Comparison of ENCODE assay signal across 13 cellular contexts in the genomic region with DNA sequence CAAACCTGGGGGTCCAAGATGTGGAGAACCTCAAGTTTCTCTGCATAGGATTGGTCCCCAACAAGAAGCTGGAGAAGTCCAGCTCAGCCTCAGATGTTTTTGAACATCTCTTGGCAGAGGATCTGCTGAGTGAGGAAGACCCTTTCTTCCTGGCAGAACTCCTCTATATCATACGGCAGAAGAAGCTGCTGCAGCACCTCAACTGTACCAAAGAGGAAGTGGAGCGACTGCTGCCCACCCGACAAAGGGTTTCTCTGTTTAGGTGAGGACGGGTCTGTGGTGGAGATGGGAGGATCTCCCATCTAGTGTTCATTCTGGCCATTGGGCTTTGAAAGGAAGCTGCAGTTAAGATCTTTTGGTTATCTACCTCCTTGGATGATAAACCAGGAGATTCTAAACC. TPM values are rescaled to one million over a fixed set of nuclear protein-coding genes. Genes with fewer than 3 reads are reported as not detected.
DNase-seq lines count a peak whose midpoint lies in the region; ATAC-seq, FAIRE-seq and TF ChIP-seq lines count a peak whose summit lies in the region.
"Had no signal": no experiment of that assay in that cellular context is flagged by ENCODE, and none has a peak within 500 bp of the region (broad histone marks: within the 10 kb centered on the region; RNA-seq: fewer than 3 reads in every experiment).

No MANE protein-coding gene starts in this region.

- FAIRE-seq in GM12892 (lab: Jason Lieb, UNC): no peak

- H3K27me3 Mint-ChIP-seq in CD4-positive, alpha-beta T cell: no peaks in the 10 kb centered on the region
- H3K27me3 Mint-ChIP-seq in IgD-negative memory B cell: no peaks in the 10 kb centered on the region
- no peaks in the 10 kb centered on the region for H3K27me3 Mint-ChIP-seq in activated T-cell treated with anti-CD3 and anti-CD28 coated beads, Interleukin-2, amount 50 U/mL, for 72 hours (ENCODE audit: low read depth)

- no peak for TF ChIP-seq POLR2A in GM12892 (IDR thresholded peaks at IDR 0.05; ENCODE audit: low read depth, low read length)

- CTCF ChIA-PET in CD4-positive, alpha-beta T cell (lab: Charles Lee): interaction anchor here (2.2 kb wide), 1 partner anchor 46 kb away, joined by 15 read pairs; no protein-coding TSS in a partner anchor

- H3K4me1 ChIP-seq in mucosa of rectum (ENCODE audit: control insufficient read depth in 2 of 2, insufficient read depth in 2 of 2, low read length in 2 of 2): peaks cover 10% of the 10 kb centered on the region in 2 donors

- no peaks in the 10 kb centered on the region for H3K27me3 ChIP-seq in CD4-positive, alpha-beta T cell (ENCODE audit: control insufficient read depth, insufficient read depth, low read length)
- no peaks in the 10 kb centered on the region for H3K27me3 ChIP-seq in mucosa of rectum (ENCODE audit: control insufficient read depth in 2 of 2, insufficient read depth in 2 of 2, low read length in 2 of 2)

- H3K9me3 ChIP-seq in CD4-positive, alpha-beta T cell (ENCODE audit: control insufficient read depth, low read length): no peaks in the 10 kb centered on the region
- H3K9me3 ChIP-seq in mucosa of rectum (ENCODE audit: control insufficient read depth in 2 of 2, low read length in 2 of 2): no peaks in the 10 kb centered on the region

- DNase-seq in CD4-positive, alpha-beta T cell: no peak
- DNase-seq in activated T-cell treated with anti-CD3 and anti-CD28 coated beads, Interleukin-2, amount 50 U/mL, for 72 hours: no peak
- no peak for DNase-seq in GM12892 (ENCODE audit: insufficient read length)
- DNase-seq in hepatic stellate cell (ENCODE audit: low spot score): no peak
- no peak for DNase-seq in NCI-H526 treated with DMSO at 0.1 percent for 48 hours (lab: John Stamatoyannopoulos, UW)
- DNase-seq in NCI-H2171 (lab: John Stamatoyannopoulos, UW): no peak
- DNase-seq: GF-D8, NCI-H187, NCI-H748 treated with DMSO at 0.1 percent for 48 hours had no signal

- peak overlapping the region in 1 of 2 donors; percentile 96 for H3K4me3 ChIP-seq in mucosa of rectum (ENCODE audit: low read length in 2 of 2)
- H3K4me3 ChIP-seq: skin epidermis had no signal

- peak overlapping the region; percentile 91 for H3K27ac Mint-ChIP-seq in CD4-positive, alpha-beta T cell
- peak overlapping the region in 2 of 3 donors; percentile 46 to 88 for H3K27ac Mint-ChIP-seq in IgD-negative memory B cell
- peak overlapping the region; percentile 93 for H3K27ac Mint-ChIP-seq in activated T-cell treated with anti-CD3 and anti-CD28 coated beads, Interleukin-2, amount 50 U/mL, for 72 hours

- H3K4me1 Mint-ChIP-seq in CD4-positive, alpha-beta T cell (ENCODE audit: low read depth): peaks cover 69% of the 10 kb centered on the region
- peaks cover 27 to 44% (median 43%) of the 10 kb centered on the region in 3 donors for H3K4me1 Mint-ChIP-seq in IgD-negative memory B cell
- peaks cover 67% of the 10 kb centered on the region for H3K4me1 Mint-ChIP-seq in activated T-cell treated with anti-CD3 and anti-CD28 coated beads, Interleukin-2, amount 50 U/mL, for 72 hours (ENCODE audit: low read depth)

- intact Hi-C loops in CD4-positive, alpha-beta T cell (cut with DNase I, micrococcal nuclease): loop anchor here in 1 of 2 experiments (1.0 to 2.0 kb wide), 2 partner anchors 17 to 178 kb away; no protein-coding TSS in a partner anchor

- no peaks in the 10 kb centered on the region for H3K9me3 Mint-ChIP-seq in CD4-positive, alpha-beta T cell
- H3K9me3 Mint-ChIP-seq in IgD-negative memory B cell: no peaks in the 10 kb centered on the region
- no peaks in the 10 kb centered on the region for H3K9me3 Mint-ChIP-seq in activated T-cell treated with anti-CD3 and anti-CD28 coated beads, Interleukin-2, amount 50 U/mL, for 72 hours

- POLR2A ChIA-PET in CD4-positive, alpha-beta T cell (lab: Charles Lee): interaction anchor here (0.6 to 2.4 kb wide), 3 partner anchors 8 to 46 kb away, joined by 3 to 8 read pairs (median 3); no protein-coding TSS in a partner anchor

- TF ChIP-seq CTCF in CD4-positive, alpha-beta T cell (IDR thresholded peaks at IDR 0.05): no peak

- peak overlapping the region; percentile 7 to 32 for H3K9ac ChIP-seq in mucosa of rectum (ENCODE audit: low read depth in 1 of 2, low read length in 2 of 2)

- peaks cover 11 to 17% of the 10 kb centered on the region in 2 donors for H3K36me3 ChIP-seq in mucosa of rectum (ENCODE audit: control insufficient read depth in 2 of 2, insufficient read depth in 2 of 2, low read length in 2 of 2)

- peaks cover 63% of the 10 kb centered on the region for H3K36me3 Mint-ChIP-seq in CD4-positive, alpha-beta T cell (ENCODE audit: low read depth)
- peaks cover 13% of the 10 kb centered on the region for H3K36me3 Mint-ChIP-seq in IgD-negative memory B cell
- H3K36me3 Mint-ChIP-seq in activated T-cell treated with anti-CD3 and anti-CD28 coated beads, Interleukin-2, amount 50 U/mL, for 72 hours (ENCODE audit: insufficient read depth in 2 of 2): peaks cover 11 to 17% of the 10 kb centered on the region in 2 donors

- no peak for ATAC-seq in CD4-positive, alpha-beta T cell (ENCODE audit: poor library complexity)
- no peak for ATAC-seq in activated T-cell treated with anti-CD3 and anti-CD28 coated beads, Interleukin-2, amount 50 U/mL, for 72 hours (replicated peaks in 1 of 2)
- ATAC-seq: left lobe of liver had no signal

- H3K27ac ChIP-seq in CD4-positive, alpha-beta T cell (ENCODE audit: low read depth, low read length): peak overlapping the region; percentile 41
- H3K27ac ChIP-seq in mucosa of rectum (ENCODE audit: low read depth in 2 of 2, low read length in 2 of 2): peak overlapping the region in 1 of 2 donors; percentile 23

- H3K4me3 Mint-ChIP-seq in CD4-positive, alpha-beta T cell: peak overlapping the region; percentile 90
- peak overlapping the region; percentile 89 to 98 (median 98) for H3K4me3 Mint-ChIP-seq in IgD-negative memory B cell
- H3K4me3 Mint-ChIP-seq in activated T-cell treated with anti-CD3 and anti-CD28 coated beads, Interleukin-2, amount 50 U/mL, for 72 hours: peak overlapping the region; percentile 91 to 97

RNA-seq across cellular contexts. Expression of a gene that starts 2.9 kb away (rescaled TPM):
- total RNA-seq in CD4-positive, alpha-beta T cell: 10 to 100 TPM; 12.6 to 13.7 TPM
- polyA plus RNA-seq in IgD-negative memory B cell: 14.9 TPM
- 10 to 100 TPM; 15.7 to 17.4 TPM for total RNA-seq in activated T-cell treated with anti-CD3 and anti-CD28 coated beads, Interleukin-2, amount 50 U/mL, for 72 hours
- 7.7 TPM for polyA plus RNA-seq in GM12892 (2012; ENCODE audit: missing spikeins)
